ENCODE assay signal across 17 cellular contexts in genomic region chr15:78102211-78102610, GRCh38. TPM values are rescaled to one million over a fixed set of nuclear protein-coding genes. Genes with fewer than 3 reads are reported as not detected.
DNase-seq lines count a peak whose midpoint lies in the region; ATAC-seq and TF ChIP-seq lines count a peak whose summit lies in the region.
"Had no signal": no experiment of that assay in that cellular context is flagged by ENCODE, and none has a peak within 500 bp of the region (broad histone marks: within the 10 kb centered on the region; RNA-seq: fewer than 3 reads in every experiment).

No MANE protein-coding gene starts in this region.

- no peak for DNase-seq in T-helper 1 cell
- DNase-seq in activated naive CD8-positive, alpha-beta T cell treated with anti-CD3 and anti-CD28 coated beads, Interleukin-2, amount 10 ng/mL, durations not matched to agents 7 days and 5 days: no peak
- DNase-seq in activated naive CD8-positive, alpha-beta T cell treated with anti-CD3 and anti-CD28 coated beads, Interleukin-2, amount 50 U/mL, for 24 hours: no peak
- DNase-seq in central memory CD8-positive, alpha-beta T cell (ENCODE audit: low spot score in 2 of 2): no peak
- no peak for DNase-seq in endothelial cell (ENCODE audit: low spot score)
- DNase-seq: COR-L47, DMS53, H9, NCI-H1930, NCI-H2171 treated with DMSO at 0.1 percent for 48 hours, NCI-H510A, NCI-H82, SHP77 had no signal

- H3K4me3 Mint-ChIP-seq in T-helper 1 cell treated with Interleukin-12 subunit alpha and Interleukin-12 subunit beta and Interleukin-4 antibody, amounts not matched to agents 30 μg/mL and 1 μg/mL, for 36 hours: no peak overlapping the region
- peak overlapping the region; percentile 82 for H3K4me3 Mint-ChIP-seq in activated naive CD8-positive, alpha-beta T cell treated with anti-CD3 and anti-CD28 coated beads, Interleukin-2, amount 10 ng/mL, durations not matched to agents 7 days and 5 days
- no peak overlapping the region for H3K4me3 Mint-ChIP-seq in activated naive CD8-positive, alpha-beta T cell treated with anti-CD3 and anti-CD28 coated beads, Interleukin-2, amount 50 U/mL, for 24 hours
- H3K4me3 Mint-ChIP-seq in central memory CD8-positive, alpha-beta T cell: no peak overlapping the region
- H3K4me3 Mint-ChIP-seq in endothelial cell (ENCODE audit: unreplicated experiment): no peak overlapping the region
- H3K4me3 Mint-ChIP-seq: H9 had no signal

- no peaks in the 10 kb centered on the region for H3K9me3 Mint-ChIP-seq in T-helper 1 cell treated with Interleukin-12 subunit alpha and Interleukin-12 subunit beta and Interleukin-4 antibody, amounts not matched to agents 30 μg/mL and 1 μg/mL, for 36 hours
- H3K9me3 Mint-ChIP-seq in activated naive CD8-positive, alpha-beta T cell treated with anti-CD3 and anti-CD28 coated beads, Interleukin-2, amount 10 ng/mL, durations not matched to agents 7 days and 5 days: no peaks in the 10 kb centered on the region
- H3K9me3 Mint-ChIP-seq in activated naive CD8-positive, alpha-beta T cell treated with anti-CD3 and anti-CD28 coated beads, Interleukin-2, amount 50 U/mL, for 24 hours: no peaks in the 10 kb centered on the region
- no peaks in the 10 kb centered on the region for H3K9me3 Mint-ChIP-seq in central memory CD8-positive, alpha-beta T cell
- no peaks in the 10 kb centered on the region for H3K9me3 Mint-ChIP-seq in endothelial cell (ENCODE audit: unreplicated experiment)
- H3K9me3 Mint-ChIP-seq: H9 had no signal

- no peak for TF ChIP-seq CTCF in endothelial cell (IDR thresholded peaks at IDR 0.05; ENCODE audit: unreplicated experiment)

- peaks cover 56% of the 10 kb centered on the region for H3K4me1 Mint-ChIP-seq in T-helper 1 cell treated with Interleukin-12 subunit alpha and Interleukin-12 subunit beta and Interleukin-4 antibody, amounts not matched to agents 30 μg/mL and 1 μg/mL, for 36 hours (ENCODE audit: low read depth)
- H3K4me1 Mint-ChIP-seq in activated naive CD8-positive, alpha-beta T cell treated with anti-CD3 and anti-CD28 coated beads, Interleukin-2, amount 10 ng/mL, durations not matched to agents 7 days and 5 days: peaks cover 60% of the 10 kb centered on the region
- peaks cover 33% of the 10 kb centered on the region for H3K4me1 Mint-ChIP-seq in activated naive CD8-positive, alpha-beta T cell treated with anti-CD3 and anti-CD28 coated beads, Interleukin-2, amount 50 U/mL, for 24 hours
- peaks cover 44% of the 10 kb centered on the region for H3K4me1 Mint-ChIP-seq in central memory CD8-positive, alpha-beta T cell
- peaks cover 14% of the 10 kb centered on the region for H3K4me1 Mint-ChIP-seq in endothelial cell (ENCODE audit: unreplicated experiment)
- H3K4me1 Mint-ChIP-seq: H9 had no signal

- POLR2A ChIA-PET in activated naive CD8-positive, alpha-beta T cell treated with anti-CD3 and anti-CD28 coated beads, Interleukin-2, amount 10 ng/mL, durations not matched to agents 7 days and 5 days (lab: Charles Lee): interaction anchor here (1.1 to 3.8 kb wide), 4 partner anchors 9 to 56 kb away, joined by 3 to 31 read pairs (median 4); partner anchors contain the start of gene SH2D7

- H3K27ac Mint-ChIP-seq in T-helper 1 cell treated with Interleukin-12 subunit alpha and Interleukin-12 subunit beta and Interleukin-4 antibody, amounts not matched to agents 30 μg/mL and 1 μg/mL, for 36 hours: peak overlapping the region; percentile 92
- H3K27ac Mint-ChIP-seq in activated naive CD8-positive, alpha-beta T cell treated with anti-CD3 and anti-CD28 coated beads, Interleukin-2, amount 10 ng/mL, durations not matched to agents 7 days and 5 days: peak overlapping the region; percentile 95
- no peak overlapping the region for H3K27ac Mint-ChIP-seq in activated naive CD8-positive, alpha-beta T cell treated with anti-CD3 and anti-CD28 coated beads, Interleukin-2, amount 50 U/mL, for 24 hours
- H3K27ac Mint-ChIP-seq in central memory CD8-positive, alpha-beta T cell (ENCODE audit: low read depth): peak overlapping the region; percentile 93
- H3K27ac Mint-ChIP-seq in endothelial cell (ENCODE audit: unreplicated experiment): no peak overlapping the region
- H3K27ac Mint-ChIP-seq: H9 had no signal

- no peaks in the 10 kb centered on the region for H3K27me3 Mint-ChIP-seq in T-helper 1 cell treated with Interleukin-12 subunit alpha and Interleukin-12 subunit beta and Interleukin-4 antibody, amounts not matched to agents 30 μg/mL and 1 μg/mL, for 36 hours (ENCODE audit: low read depth)
- H3K27me3 Mint-ChIP-seq in activated naive CD8-positive, alpha-beta T cell treated with anti-CD3 and anti-CD28 coated beads, Interleukin-2, amount 10 ng/mL, durations not matched to agents 7 days and 5 days: no peaks in the 10 kb centered on the region
- H3K27me3 Mint-ChIP-seq in activated naive CD8-positive, alpha-beta T cell treated with anti-CD3 and anti-CD28 coated beads, Interleukin-2, amount 50 U/mL, for 24 hours: no peaks in the 10 kb centered on the region
- no peaks in the 10 kb centered on the region for H3K27me3 Mint-ChIP-seq in central memory CD8-positive, alpha-beta T cell
- peaks cover 4% of the 10 kb centered on the region for H3K27me3 Mint-ChIP-seq in endothelial cell (ENCODE audit: unreplicated experiment)

- no peak for ATAC-seq in activated naive CD8-positive, alpha-beta T cell treated with anti-CD3 and anti-CD28 coated beads, Interleukin-2, amount 10 ng/mL, durations not matched to agents 7 days and 5 days (ENCODE audit: low read depth)
- no peak for ATAC-seq in activated naive CD8-positive, alpha-beta T cell treated with anti-CD3 and anti-CD28 coated beads, Interleukin-2, amount 50 U/mL, for 24 hours
- ATAC-seq in central memory CD8-positive, alpha-beta T cell (replicated peaks; ENCODE audit: extremely low read depth, poor library complexity, severe bottlenecking): no peak
- no peak for ATAC-seq in SK-N-SH treated with all-trans-retinoic acid at 6 μM for 48 hours
- ATAC-seq in HG03354 (IDR thresholded peaks at IDR 0.05; ENCODE audit: poor library complexity, severe bottlenecking, unreplicated experiment): no peak

- no peaks in the 10 kb centered on the region for H3K36me3 Mint-ChIP-seq in T-helper 1 cell treated with Interleukin-12 subunit alpha and Interleukin-12 subunit beta and Interleukin-4 antibody, amounts not matched to agents 30 μg/mL and 1 μg/mL, for 36 hours (ENCODE audit: low read depth)
- peaks cover 1% of the 10 kb centered on the region for H3K36me3 Mint-ChIP-seq in activated naive CD8-positive, alpha-beta T cell treated with anti-CD3 and anti-CD28 coated beads, Interleukin-2, amount 10 ng/mL, durations not matched to agents 7 days and 5 days
- no peaks in the 10 kb centered on the region for H3K36me3 Mint-ChIP-seq in activated naive CD8-positive, alpha-beta T cell treated with anti-CD3 and anti-CD28 coated beads, Interleukin-2, amount 50 U/mL, for 24 hours (ENCODE audit: low read depth)
- peaks cover 7% of the 10 kb centered on the region for H3K36me3 Mint-ChIP-seq in central memory CD8-positive, alpha-beta T cell (ENCODE audit: insufficient read depth)
- no peaks in the 10 kb centered on the region for H3K36me3 Mint-ChIP-seq in endothelial cell (ENCODE audit: low read depth, unreplicated experiment)

TF ChIP-seq in SK-N-SH treated with all-trans-retinoic acid at 6 μM for 48 hours, 23 proteins besides CTCF, POLR2A, EP300 and RAD21 (continues in another document):
- TF ChIP-seq CREB5 (CRISPR knock-in tag; IDR thresholded peaks at IDR 0.05; ENCODE audit: low read depth): no peak
- TF ChIP-seq TOX (CRISPR knock-in tag; IDR thresholded peaks at IDR 0.05; ENCODE audit: borderline replicate concordance): no peak
- no peak for TF ChIP-seq ZNF565 (CRISPR knock-in tag; conservative IDR thresholded peaks at IDR 0.05; ENCODE audit: low read depth)
- TF ChIP-seq ZFP3 (CRISPR knock-in tag; IDR thresholded peaks at IDR 0.05): no peak
- no peak for TF ChIP-seq OSR1 (CRISPR knock-in tag; IDR thresholded peaks at IDR 0.05)
- TF ChIP-seq ZFP30 (CRISPR knock-in tag; IDR thresholded peaks at IDR 0.05): no peak
- TF ChIP-seq ZC3H10 (CRISPR knock-in tag; IDR thresholded peaks at IDR 0.05): no peak
- no peak for TF ChIP-seq GLIS3 (CRISPR knock-in tag; IDR thresholded peaks at IDR 0.05)
- no peak for TF ChIP-seq ZNF70 (CRISPR knock-in tag; IDR thresholded peaks at IDR 0.05)
- TF ChIP-seq ARNTL (CRISPR knock-in tag; IDR thresholded peaks at IDR 0.05; ENCODE audit: borderline replicate concordance, low read depth): no peak
- TF ChIP-seq ZNF8 (CRISPR knock-in tag; IDR thresholded peaks at IDR 0.05): no peak
- TF ChIP-seq PPARA (CRISPR knock-in tag; IDR thresholded peaks at IDR 0.05; ENCODE audit: borderline replicate concordance): no peak
- no peak for TF ChIP-seq SNAI2 (CRISPR knock-in tag; IDR thresholded peaks at IDR 0.05)

RNA-seq across cellular contexts. Expression of gene SH2D7, which starts 9.8 kb away (rescaled TPM):
- under 1 TPM in 1 of 2 experiments, not detected in 1; 0.11 TPM for total RNA-seq in activated naive CD8-positive, alpha-beta T cell treated with anti-CD3 and anti-CD28 coated beads, Interleukin-2, amount 10 ng/mL, durations not matched to agents 7 days and 5 days
- total RNA-seq in endothelial cell (ENCODE audit: unreplicated experiment): not detected
- total RNA-seq: H9, LHCN-M2 had no signal

RNA-seq across cellular contexts. Expression of gene TBC1D2B, which starts 24.7 kb away (rescaled TPM):
- total RNA-seq in activated naive CD8-positive, alpha-beta T cell treated with anti-CD3 and anti-CD28 coated beads, Interleukin-2, amount 10 ng/mL, durations not matched to agents 7 days and 5 days: 100 to 1,000 TPM; 123 to 125 TPM
- total RNA-seq in endothelial cell (ENCODE audit: unreplicated experiment): 13.8 TPM

RNA-seq across cellular contexts. Expression of gene CIB2, which starts 29.0 kb away (rescaled TPM):
- total RNA-seq in activated naive CD8-positive, alpha-beta T cell treated with anti-CD3 and anti-CD28 coated beads, Interleukin-2, amount 10 ng/mL, durations not matched to agents 7 days and 5 days: 1 to 10 TPM in 1 of 2 experiments, under 1 TPM in 1; 0.88 to 1.5 TPM
- 16.4 TPM for total RNA-seq in endothelial cell (ENCODE audit: unreplicated experiment)

RNA-seq across cellular contexts. Expression of gene IDH3A, which starts 47.0 kb away (rescaled TPM):
- total RNA-seq in activated naive CD8-positive, alpha-beta T cell treated with anti-CD3 and anti-CD28 coated beads, Interleukin-2, amount 10 ng/mL, durations not matched to agents 7 days and 5 days: 10 to 100 TPM; 54.5 to 82.8 TPM
- total RNA-seq in endothelial cell (ENCODE audit: unreplicated experiment): 19.9 TPM

Comparison
In these comparisons a context has a peak if more than half of its experiments do, and no peak if none do; other contexts are left out.
1. H3K27ac Mint-ChIP-seq: peak in T-helper 1 cell treated with Interleukin-12 subunit alpha and Interleukin-12 subunit beta and Interleukin-4 antibody, amounts not matched to agents 30 μg/mL and 1 μg/mL, for 36 hours (single experiment), activated naive CD8-positive, alpha-beta T cell treated with anti-CD3 and anti-CD28 coated beads, Interleukin-2, amount 10 ng/mL, durations not matched to agents 7 days and 5 days (single experiment) and central memory CD8-positive, alpha-beta T cell (single experiment); none in activated naive CD8-positive, alpha-beta T cell treated with anti-CD3 and anti-CD28 coated beads, Interleukin-2, amount 50 U/mL, for 24 hours (single experiment) and endothelial cell (single experiment).